In genomic region chr2:127067620-127068350, GRCh38 we compare ENCODE assay signal across 8 cellular contexts. TPM values are rescaled to one million over a fixed set of nuclear protein-coding genes. Genes with fewer than 3 reads are reported as not detected.
DNase-seq lines count a peak whose midpoint lies in the region; ATAC-seq and TF ChIP-seq lines count a peak whose summit lies in the region.

No MANE protein-coding gene starts in this region.

- CTCF ChIA-PET in CD4-positive, alpha-beta T cell (lab: Charles Lee) = interaction anchor here (0.7 to 1.1 kb wide), 7 partner anchors 10 to 406 kb away, joined by 3 to 9 read pairs (median 4); no protein-coding TSS in a partner anchor

- peaks cover 29% of the 10 kb centered on the region for H3K4me1 Mint-ChIP-seq in CD4-positive, alpha-beta T cell (ENCODE audit: low read depth)
- peaks cover 29% of the 10 kb centered on the region for H3K4me1 Mint-ChIP-seq in activated T-cell treated with anti-CD3 and anti-CD28 coated beads, Interleukin-2, amount 50 U/mL, for 4 hours (ENCODE audit: low read depth)
- H3K4me1 Mint-ChIP-seq in natural killer cell treated with Interleukin-12 subunit alpha and Interleukin-12 subunit beta and Interleukin-15 and Interleukin-18, amount 100 ng/mL, for 72 hours (ENCODE audit: low read depth in 2 of 2) = peaks cover 28 to 43% of the 10 kb centered on the region in 2 donors

- no peak overlapping the region for H3K27ac ChIP-seq in CD4-positive, alpha-beta T cell (ENCODE audit: low read depth, low read length)
- H3K27ac ChIP-seq in substantia nigra (ENCODE audit: low read depth, low read length, poor library complexity, severe bottlenecking) = peak overlapping the region; percentile 95

- POLR2A ChIA-PET in CD4-positive, alpha-beta T cell (lab: Charles Lee) = interaction anchor here (2.7 to 3.9 kb wide), 2 partner anchors 13 to 17 kb away, joined by 20 read pairs; no protein-coding TSS in a partner anchor

- no peak overlapping the region for H3K4me3 Mint-ChIP-seq in CD4-positive, alpha-beta T cell
- H3K4me3 Mint-ChIP-seq in activated T-cell treated with anti-CD3 and anti-CD28 coated beads, Interleukin-2, amount 50 U/mL, for 4 hours = no peak overlapping the region
- H3K4me3 Mint-ChIP-seq in natural killer cell treated with Interleukin-12 subunit alpha and Interleukin-12 subunit beta and Interleukin-15 and Interleukin-18, amount 100 ng/mL, for 72 hours = no peak overlapping the region

- intact Hi-C loops in CD4-positive, alpha-beta T cell (cut with DNase I, micrococcal nuclease) = loop anchor here (1.0 to 10.0 kb wide), 5 partner anchors 39 to 411 kb away; partner anchors contain the start of gene BIN1 (in 2 of the 2)

- H3K27ac Mint-ChIP-seq in CD4-positive, alpha-beta T cell = peak overlapping the region; percentile 62
- H3K27ac Mint-ChIP-seq in natural killer cell treated with Interleukin-12 subunit alpha and Interleukin-12 subunit beta and Interleukin-15 and Interleukin-18, amount 100 ng/mL, for 72 hours = peak overlapping the region; percentile 50 to 71

- peak; percentile 83 for TF ChIP-seq CTCF in CD4-positive, alpha-beta T cell (IDR thresholded peaks at IDR 0.05)

- H3K9me3 ChIP-seq in CD4-positive, alpha-beta T cell (ENCODE audit: control insufficient read depth, low read length) = no peaks in the 10 kb centered on the region

- H3K27me3 ChIP-seq in CD4-positive, alpha-beta T cell (ENCODE audit: control insufficient read depth, insufficient read depth, low read length) = no peaks in the 10 kb centered on the region

- no peaks in the 10 kb centered on the region for H3K27me3 Mint-ChIP-seq in CD4-positive, alpha-beta T cell
- H3K27me3 Mint-ChIP-seq in activated T-cell treated with anti-CD3 and anti-CD28 coated beads, Interleukin-2, amount 50 U/mL, for 4 hours (ENCODE audit: low read depth) = no peaks in the 10 kb centered on the region
- H3K27me3 Mint-ChIP-seq in natural killer cell treated with Interleukin-12 subunit alpha and Interleukin-12 subunit beta and Interleukin-15 and Interleukin-18, amount 100 ng/mL, for 72 hours = no peaks in the 10 kb centered on the region

- DNase-seq in CD4-positive, alpha-beta T cell = peak; percentile 51 to 75 (median 62)
- DNase-seq in NOMO-1 treated with DMSO at 0.1 percent for 48 hours (lab: John Stamatoyannopoulos, UW; ENCODE audit: unreplicated experiment) (peak; percentile 9), substantia nigra (lab: John Stamatoyannopoulos, UW) (peak in 46 of 49 donors; percentile 32 to 82 (median 67))
- peak; percentile 63 for DNase-seq in activated T-cell treated with anti-CD3 and anti-CD28 coated beads, Interleukin-2, amount 50 U/mL, for 4 hours
- no peak for DNase-seq in natural killer cell treated with Interleukin-12 subunit alpha and Interleukin-12 subunit beta and Interleukin-15 and Interleukin-18, amount 100 ng/mL, for 72 hours (ENCODE audit: low spot score)

- H3K36me3 Mint-ChIP-seq in CD4-positive, alpha-beta T cell (ENCODE audit: low read depth) = peaks cover 63% of the 10 kb centered on the region
- peaks cover 15% of the 10 kb centered on the region for H3K36me3 Mint-ChIP-seq in activated T-cell treated with anti-CD3 and anti-CD28 coated beads, Interleukin-2, amount 50 U/mL, for 4 hours (ENCODE audit: insufficient read depth)
- H3K36me3 Mint-ChIP-seq in natural killer cell treated with Interleukin-12 subunit alpha and Interleukin-12 subunit beta and Interleukin-15 and Interleukin-18, amount 100 ng/mL, for 72 hours = no peaks in the 10 kb centered on the region

- peak; percentile 67 for ATAC-seq in CD4-positive, alpha-beta T cell (ENCODE audit: poor library complexity)
- peak; percentile 28 for ATAC-seq in GM21360 (IDR thresholded peaks at IDR 0.05; ENCODE audit: unreplicated experiment)
- peak; percentile 26 to 33 for ATAC-seq in activated T-cell treated with anti-CD3 and anti-CD28 coated beads, Interleukin-2, amount 50 U/mL, for 4 hours
- peak; percentile 31 for ATAC-seq in esophagus mucosa
- no peak for ATAC-seq in natural killer cell treated with Interleukin-12 subunit alpha and Interleukin-12 subunit beta and Interleukin-15 and Interleukin-18, amount 100 ng/mL, for 72 hours
- no peak for ATAC-seq in HG02759 (IDR thresholded peaks at IDR 0.05; ENCODE audit: unreplicated experiment)

- H3K9me3 Mint-ChIP-seq in CD4-positive, alpha-beta T cell = no peaks in the 10 kb centered on the region
- H3K9me3 Mint-ChIP-seq in activated T-cell treated with anti-CD3 and anti-CD28 coated beads, Interleukin-2, amount 50 U/mL, for 4 hours = no peaks in the 10 kb centered on the region
- no peaks in the 10 kb centered on the region for H3K9me3 Mint-ChIP-seq in natural killer cell treated with Interleukin-12 subunit alpha and Interleukin-12 subunit beta and Interleukin-15 and Interleukin-18, amount 100 ng/mL, for 72 hours

RNA-seq across cellular contexts. Expression of gene BIN1, which starts 39.2 kb away (rescaled TPM):
- total RNA-seq in CD4-positive, alpha-beta T cell = 100 to 1,000 TPM in 1 of 2 experiments, 10 to 100 TPM in 1; 98.8 to 104 TPM
- 10 to 100 TPM; 30.3 to 34.6 (median 32.7) TPM for total RNA-seq in activated T-cell treated with anti-CD3 and anti-CD28 coated beads, Interleukin-2, amount 50 U/mL, for 4 hours
- 4.5 TPM for total RNA-seq in esophagus mucosa
- 10 to 100 TPM; 18.0 to 35.9 TPM for total RNA-seq in natural killer cell treated with Interleukin-12 subunit alpha and Interleukin-12 subunit beta and Interleukin-15 and Interleukin-18, amount 100 ng/mL, for 72 hours

Comparison
In these comparisons a context has a peak if more than half of its experiments do, and no peak if none do; other contexts are left out.
1. ATAC-seq: peak in CD4-positive, alpha-beta T cell (single experiment), GM21360 (single experiment), activated T-cell treated with anti-CD3 and anti-CD28 coated beads, Interleukin-2, amount 50 U/mL, for 4 hours (2 of 2) and esophagus mucosa (single experiment); none in natural killer cell treated with Interleukin-12 subunit alpha and Interleukin-12 subunit beta and Interleukin-15 and Interleukin-18, amount 100 ng/mL, for 72 hours (0 of 2) and HG02759 (single experiment).